Comparison of ENCODE assay signal across 1 cellular context in the genomic region with DNA sequence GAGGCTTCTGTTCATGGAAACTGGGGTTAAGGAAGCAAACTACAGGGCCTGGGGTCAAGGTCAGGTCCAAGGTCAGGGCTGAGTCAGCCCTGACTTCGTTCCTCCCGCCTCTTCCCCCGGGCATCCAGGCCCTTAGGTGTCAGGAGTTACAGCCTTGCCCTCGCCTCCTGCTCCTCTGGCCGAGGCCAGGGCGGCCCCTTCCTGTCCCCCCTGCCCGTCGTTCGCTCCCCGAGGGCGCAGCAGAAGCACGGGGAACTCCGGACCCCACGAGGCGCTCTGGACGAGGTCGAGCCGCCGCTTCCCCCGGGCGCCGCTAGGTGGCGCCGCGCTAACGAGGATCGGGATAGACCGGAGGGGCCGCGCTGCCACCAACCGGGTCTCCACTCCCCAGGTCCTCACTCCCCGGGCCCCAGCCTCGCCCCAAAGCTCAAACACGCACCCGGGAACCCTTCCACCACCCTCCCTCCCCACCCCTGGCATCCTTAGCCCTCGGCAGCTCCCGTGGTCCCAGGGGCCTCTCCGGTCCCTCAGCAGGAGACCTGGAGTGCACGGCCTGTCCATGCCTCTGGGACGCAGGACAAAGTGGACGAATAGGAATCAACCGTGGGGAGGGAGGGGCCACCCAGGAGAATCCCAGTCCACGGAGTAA.
TF ChIP-seq lines count a peak whose summit lies in the region.

No MANE protein-coding gene starts in this region.

TF ChIP-seq in K562, 482 proteins besides CTCF, POLR2A, EP300 and RAD21 (continued from another document and continues in another):
- TF ChIP-seq ZNF146 (CRISPR knock-in tag; IDR thresholded peaks at IDR 0.05; ENCODE audit: unreplicated experiment): no peak
- no peak for TF ChIP-seq PYGO2 (tag; IDR thresholded peaks at IDR 0.05)
- peak; percentile 85 for TF ChIP-seq JUND (IDR thresholded peaks at IDR 0.05; ENCODE audit: borderline replicate concordance, low read depth, low read length)
- peak; percentile 76; the same call in 1 of the 3 replicates for TF ChIP-seq JUND (tag; IDR thresholded peaks at IDR 0.05; ENCODE audit: borderline replicate concordance, low read depth, low read length)
- no peak for TF ChIP-seq ZNF79 (CRISPR knock-in tag; IDR thresholded peaks at IDR 0.05; ENCODE audit: low read depth)
- TF ChIP-seq SMAD3 (CRISPR knock-in tag; conservative IDR thresholded peaks at IDR 0.05): no peak
- TF ChIP-seq NR1H2 (CRISPR knock-in tag; IDR thresholded peaks at IDR 0.05): no peak
- no peak for TF ChIP-seq XRCC4 (IDR thresholded peaks at IDR 0.05; ENCODE audit: extremely low read depth, insufficient read depth, insufficient read length)
- TF ChIP-seq, protein P1, sequence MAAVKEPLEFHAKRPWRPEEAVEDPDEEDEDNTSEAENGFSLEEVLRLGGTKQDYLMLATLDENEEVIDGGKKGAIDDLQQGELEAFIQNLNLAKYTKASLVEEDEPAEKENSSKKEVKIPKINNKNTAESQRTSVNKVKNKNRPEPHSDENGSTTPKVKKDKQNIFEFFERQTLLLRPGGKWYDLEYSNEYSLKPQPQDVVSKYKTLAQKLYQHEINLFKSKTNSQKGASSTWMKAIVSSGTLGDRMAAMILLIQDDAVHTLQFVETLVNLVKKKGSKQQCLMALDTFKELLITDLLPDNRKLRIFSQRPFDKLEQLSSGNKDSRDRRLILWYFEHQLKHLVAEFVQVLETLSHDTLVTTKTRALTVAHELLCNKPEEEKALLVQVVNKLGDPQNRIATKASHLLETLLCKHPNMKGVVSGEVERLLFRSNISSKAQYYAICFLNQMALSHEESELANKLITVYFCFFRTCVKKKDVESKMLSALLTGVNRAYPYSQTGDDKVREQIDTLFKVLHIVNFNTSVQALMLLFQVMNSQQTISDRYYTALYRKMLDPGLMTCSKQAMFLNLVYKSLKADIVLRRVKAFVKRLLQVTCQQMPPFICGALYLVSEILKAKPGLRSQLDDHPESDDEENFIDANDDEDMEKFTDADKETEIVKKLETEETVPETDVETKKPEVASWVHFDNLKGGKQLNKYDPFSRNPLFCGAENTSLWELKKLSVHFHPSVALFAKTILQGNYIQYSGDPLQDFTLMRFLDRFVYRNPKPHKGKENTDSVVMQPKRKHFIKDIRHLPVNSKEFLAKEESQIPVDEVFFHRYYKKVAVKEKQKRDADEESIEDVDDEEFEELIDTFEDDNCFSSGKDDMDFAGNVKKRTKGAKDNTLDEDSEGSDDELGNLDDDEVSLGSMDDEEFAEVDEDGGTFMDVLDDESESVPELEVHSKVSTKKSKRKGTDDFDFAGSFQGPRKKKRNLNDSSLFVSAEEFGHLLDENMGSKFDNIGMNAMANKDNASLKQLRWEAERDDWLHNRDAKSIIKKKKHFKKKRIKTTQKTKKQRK (IDR thresholded peaks at IDR 0.05; ENCODE audit: borderline replicate concordance, low read depth, low read length): no peak
- TF ChIP-seq FOXK1 (CRISPR knock-in tag; IDR thresholded peaks at IDR 0.05; ENCODE audit: borderline replicate concordance): no peak
- TF ChIP-seq, protein P2, sequence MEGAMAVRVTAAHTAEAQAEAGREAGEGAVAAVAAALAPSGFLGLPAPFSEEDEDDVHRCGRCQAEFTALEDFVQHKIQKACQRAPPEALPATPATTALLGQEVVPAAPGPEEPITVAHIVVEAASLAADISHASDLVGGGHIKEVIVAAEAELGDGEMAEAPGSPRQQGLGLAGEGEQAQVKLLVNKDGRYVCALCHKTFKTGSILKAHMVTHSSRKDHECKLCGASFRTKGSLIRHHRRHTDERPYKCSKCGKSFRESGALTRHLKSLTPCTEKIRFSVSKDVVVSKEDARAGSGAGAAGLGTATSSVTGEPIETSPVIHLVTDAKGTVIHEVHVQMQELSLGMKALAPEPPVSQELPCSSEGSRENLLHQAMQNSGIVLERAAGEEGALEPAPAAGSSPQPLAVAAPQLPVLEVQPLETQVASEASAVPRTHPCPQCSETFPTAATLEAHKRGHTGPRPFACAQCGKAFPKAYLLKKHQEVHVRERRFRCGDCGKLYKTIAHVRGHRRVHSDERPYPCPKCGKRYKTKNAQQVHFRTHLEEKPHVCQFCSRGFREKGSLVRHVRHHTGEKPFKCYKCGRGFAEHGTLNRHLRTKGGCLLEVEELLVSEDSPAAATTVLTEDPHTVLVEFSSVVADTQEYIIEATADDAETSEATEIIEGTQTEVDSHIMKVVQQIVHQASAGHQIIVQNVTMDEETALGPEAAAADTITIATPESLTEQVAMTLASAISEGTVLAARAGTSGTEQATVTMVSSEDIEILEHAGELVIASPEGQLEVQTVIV (CRISPR knock-in tag; IDR thresholded peaks at IDR 0.05; ENCODE audit: borderline replicate concordance): no peak
- TF ChIP-seq, protein P3, sequence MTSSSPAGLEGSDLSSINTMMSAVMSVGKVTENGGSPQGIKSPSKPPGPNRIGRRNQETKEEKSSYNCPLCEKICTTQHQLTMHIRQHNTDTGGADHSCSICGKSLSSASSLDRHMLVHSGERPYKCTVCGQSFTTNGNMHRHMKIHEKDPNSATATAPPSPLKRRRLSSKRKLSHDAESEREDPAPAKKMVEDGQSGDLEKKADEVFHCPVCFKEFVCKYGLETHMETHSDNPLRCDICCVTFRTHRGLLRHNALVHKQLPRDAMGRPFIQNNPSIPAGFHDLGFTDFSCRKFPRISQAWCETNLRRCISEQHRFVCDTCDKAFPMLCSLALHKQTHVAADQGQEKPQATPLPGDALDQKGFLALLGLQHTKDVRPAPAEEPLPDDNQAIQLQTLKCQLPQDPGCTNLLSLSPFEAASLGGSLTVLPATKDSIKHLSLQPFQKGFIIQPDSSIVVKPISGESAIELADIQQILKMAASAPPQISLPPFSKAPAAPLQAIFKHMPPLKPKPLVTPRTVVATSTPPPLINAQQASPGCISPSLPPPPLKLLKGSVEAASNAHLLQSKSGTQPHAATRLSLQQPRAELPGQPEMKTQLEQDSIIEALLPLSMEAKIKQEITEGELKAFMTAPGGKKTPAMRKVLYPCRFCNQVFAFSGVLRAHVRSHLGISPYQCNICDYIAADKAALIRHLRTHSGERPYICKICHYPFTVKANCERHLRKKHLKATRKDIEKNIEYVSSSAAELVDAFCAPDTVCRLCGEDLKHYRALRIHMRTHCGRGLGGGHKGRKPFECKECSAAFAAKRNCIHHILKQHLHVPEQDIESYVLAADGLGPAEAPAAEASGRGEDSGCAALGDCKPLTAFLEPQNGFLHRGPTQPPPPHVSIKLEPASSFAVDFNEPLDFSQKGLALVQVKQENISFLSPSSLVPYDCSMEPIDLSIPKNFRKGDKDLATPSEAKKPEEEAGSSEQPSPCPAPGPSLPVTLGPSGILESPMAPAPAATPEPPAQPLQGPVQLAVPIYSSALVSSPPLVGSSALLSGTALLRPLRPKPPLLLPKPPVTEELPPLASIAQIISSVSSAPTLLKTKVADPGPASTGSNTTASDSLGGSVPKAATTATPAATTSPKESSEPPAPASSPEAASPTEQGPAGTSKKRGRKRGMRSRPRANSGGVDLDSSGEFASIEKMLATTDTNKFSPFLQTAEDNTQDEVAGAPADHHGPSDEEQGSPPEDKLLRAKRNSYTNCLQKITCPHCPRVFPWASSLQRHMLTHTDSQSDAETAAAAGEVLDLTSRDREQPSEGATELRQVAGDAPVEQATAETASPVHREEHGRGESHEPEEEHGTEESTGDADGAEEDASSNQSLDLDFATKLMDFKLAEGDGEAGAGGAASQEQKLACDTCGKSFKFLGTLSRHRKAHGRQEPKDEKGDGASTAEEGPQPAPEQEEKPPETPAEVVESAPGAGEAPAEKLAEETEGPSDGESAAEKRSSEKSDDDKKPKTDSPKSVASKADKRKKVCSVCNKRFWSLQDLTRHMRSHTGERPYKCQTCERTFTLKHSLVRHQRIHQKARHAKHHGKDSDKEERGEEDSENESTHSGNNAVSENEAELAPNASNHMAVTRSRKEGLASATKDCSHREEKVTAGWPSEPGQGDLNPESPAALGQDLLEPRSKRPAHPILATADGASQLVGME (CRISPR knock-in tag; IDR thresholded peaks at IDR 0.05): no peak
- TF ChIP-seq CHCHD3 (CRISPR knock-in tag; IDR thresholded peaks at IDR 0.05): no peak
- TF ChIP-seq SRSF9 (IDR thresholded peaks at IDR 0.05; ENCODE audit: borderline replicate concordance, low read depth, low read length): no peak
- TF ChIP-seq NFIX (CRISPR knock-in tag; IDR thresholded peaks at IDR 0.05; ENCODE audit: low read depth): no peak
- TF ChIP-seq C11orf30 (IDR thresholded peaks at IDR 0.05; ENCODE audit: low read depth): no peak
- TF ChIP-seq DDX20 (tag; IDR thresholded peaks at IDR 0.05; ENCODE audit: low read depth): no peak
- TF ChIP-seq, protein P4, sequence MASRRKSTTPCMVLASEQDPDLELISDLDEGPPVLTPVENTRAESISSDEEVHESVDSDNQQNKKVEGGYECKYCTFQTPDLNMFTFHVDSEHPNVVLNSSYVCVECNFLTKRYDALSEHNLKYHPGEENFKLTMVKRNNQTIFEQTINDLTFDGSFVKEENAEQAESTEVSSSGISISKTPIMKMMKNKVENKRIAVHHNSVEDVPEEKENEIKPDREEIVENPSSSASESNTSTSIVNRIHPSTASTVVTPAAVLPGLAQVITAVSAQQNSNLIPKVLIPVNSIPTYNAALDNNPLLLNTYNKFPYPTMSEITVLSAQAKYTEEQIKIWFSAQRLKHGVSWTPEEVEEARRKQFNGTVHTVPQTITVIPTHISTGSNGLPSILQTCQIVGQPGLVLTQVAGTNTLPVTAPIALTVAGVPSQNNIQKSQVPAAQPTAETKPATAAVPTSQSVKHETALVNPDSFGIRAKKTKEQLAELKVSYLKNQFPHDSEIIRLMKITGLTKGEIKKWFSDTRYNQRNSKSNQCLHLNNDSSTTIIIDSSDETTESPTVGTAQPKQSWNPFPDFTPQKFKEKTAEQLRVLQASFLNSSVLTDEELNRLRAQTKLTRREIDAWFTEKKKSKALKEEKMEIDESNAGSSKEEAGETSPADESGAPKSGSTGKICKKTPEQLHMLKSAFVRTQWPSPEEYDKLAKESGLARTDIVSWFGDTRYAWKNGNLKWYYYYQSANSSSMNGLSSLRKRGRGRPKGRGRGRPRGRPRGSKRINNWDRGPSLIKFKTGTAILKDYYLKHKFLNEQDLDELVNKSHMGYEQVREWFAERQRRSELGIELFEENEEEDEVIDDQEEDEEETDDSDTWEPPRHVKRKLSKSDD (conservative IDR thresholded peaks at IDR 0.05; ENCODE audit: low read length): no peak; the same call in 1 of the 2 replicates
- TF ChIP-seq ZNF347 (CRISPR knock-in tag; IDR thresholded peaks at IDR 0.05; ENCODE audit: low read depth): no peak
- TF ChIP-seq U2AF2 (optimal IDR thresholded peaks at IDR 0.05; ENCODE audit: low read depth, low read length): no peak
- TF ChIP-seq PHF21A (IDR thresholded peaks at IDR 0.05; ENCODE audit: borderline replicate concordance, low read depth): peak; percentile 61; the same call in 1 of the 2 replicates
- TF ChIP-seq STAT5A (IDR thresholded peaks at IDR 0.05; ENCODE audit: borderline replicate concordance, low read length): no peak
- TF ChIP-seq RBM39 (optimal IDR thresholded peaks at IDR 0.05; ENCODE audit: low read depth, low read length): no peak
- no peak for TF ChIP-seq WHSC1 (IDR thresholded peaks at IDR 0.05; ENCODE audit: low read length)
- no peak for TF ChIP-seq ZNF232 (CRISPR knock-in tag; IDR thresholded peaks at IDR 0.05)
- no peak for TF ChIP-seq ZSCAN32 (CRISPR knock-in tag; IDR thresholded peaks at IDR 0.05)
- no peak for TF ChIP-seq TSC22D4 (tag; IDR thresholded peaks at IDR 0.05)
- TF ChIP-seq RCOR1 (IDR thresholded peaks at IDR 0.05; ENCODE audit: borderline replicate concordance in 1 of 2, low read depth in 2 of 2, low read length in 2 of 2): peak in 1 of 2 experiments; percentile 3; a peak in 1 of 4 replicates
- no peak for TF ChIP-seq OTX1 (CRISPR knock-in tag; IDR thresholded peaks at IDR 0.05)
- peak; percentile 78; the same call in 1 of the 2 replicates for TF ChIP-seq CC2D1A (IDR thresholded peaks at IDR 0.05)
- TF ChIP-seq ZNF584 (CRISPR knock-in tag; IDR thresholded peaks at IDR 0.05; ENCODE audit: low read depth): no peak
- TF ChIP-seq CREM (IDR thresholded peaks at IDR 0.05; ENCODE audit: low read depth): peak; percentile 14; the same call in 1 of the 2 replicates
- peak; percentile 66 for TF ChIP-seq ARID1B (IDR thresholded peaks at IDR 0.05)
- no peak for TF ChIP-seq KAT2B (IDR thresholded peaks at IDR 0.05; ENCODE audit: low read depth, low read length)
- TF ChIP-seq CEBPB (tag; IDR thresholded peaks at IDR 0.05): no peak
- TF ChIP-seq, protein P5, sequence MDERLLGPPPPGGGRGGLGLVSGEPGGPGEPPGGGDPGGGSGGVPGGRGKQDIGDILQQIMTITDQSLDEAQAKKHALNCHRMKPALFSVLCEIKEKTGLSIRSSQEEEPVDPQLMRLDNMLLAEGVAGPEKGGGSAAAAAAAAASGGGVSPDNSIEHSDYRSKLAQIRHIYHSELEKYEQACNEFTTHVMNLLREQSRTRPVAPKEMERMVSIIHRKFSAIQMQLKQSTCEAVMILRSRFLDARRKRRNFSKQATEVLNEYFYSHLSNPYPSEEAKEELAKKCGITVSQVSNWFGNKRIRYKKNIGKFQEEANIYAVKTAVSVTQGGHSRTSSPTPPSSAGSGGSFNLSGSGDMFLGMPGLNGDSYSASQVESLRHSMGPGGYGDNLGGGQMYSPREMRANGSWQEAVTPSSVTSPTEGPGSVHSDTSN (CRISPR knock-in tag; IDR thresholded peaks at IDR 0.05; ENCODE audit: low read depth): no peak
- TF ChIP-seq, protein P5 (tag; conservative IDR thresholded peaks at IDR 0.05; ENCODE audit: low read depth): no peak
- 0 out of 2 replicates have a peak, but pooled peaks have one; percentile 46 for TF ChIP-seq XRCC5 (IDR thresholded peaks at IDR 0.05; ENCODE audit: low read depth, low read length)
- TF ChIP-seq, protein P6, sequence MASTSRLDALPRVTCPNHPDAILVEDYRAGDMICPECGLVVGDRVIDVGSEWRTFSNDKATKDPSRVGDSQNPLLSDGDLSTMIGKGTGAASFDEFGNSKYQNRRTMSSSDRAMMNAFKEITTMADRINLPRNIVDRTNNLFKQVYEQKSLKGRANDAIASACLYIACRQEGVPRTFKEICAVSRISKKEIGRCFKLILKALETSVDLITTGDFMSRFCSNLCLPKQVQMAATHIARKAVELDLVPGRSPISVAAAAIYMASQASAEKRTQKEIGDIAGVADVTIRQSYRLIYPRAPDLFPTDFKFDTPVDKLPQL (IDR thresholded peaks at IDR 0.05; ENCODE audit: extremely low read depth, insufficient read length): no peak
- TF ChIP-seq ZNF165 (CRISPR knock-in tag; IDR thresholded peaks at IDR 0.05; ENCODE audit: borderline replicate concordance): no peak
- TF ChIP-seq LEF1 (IDR thresholded peaks at IDR 0.05): no peak
- no peak for TF ChIP-seq TAF1 (IDR thresholded peaks at IDR 0.05; ENCODE audit: control insufficient read depth, extremely low read depth, insufficient read depth, low read length, severe bottlenecking)
- TF ChIP-seq SREBF2 (CRISPR knock-in tag; IDR thresholded peaks at IDR 0.05): no peak
